9 cellular contexts compared by ENCODE assay signal in the genomic region with DNA sequence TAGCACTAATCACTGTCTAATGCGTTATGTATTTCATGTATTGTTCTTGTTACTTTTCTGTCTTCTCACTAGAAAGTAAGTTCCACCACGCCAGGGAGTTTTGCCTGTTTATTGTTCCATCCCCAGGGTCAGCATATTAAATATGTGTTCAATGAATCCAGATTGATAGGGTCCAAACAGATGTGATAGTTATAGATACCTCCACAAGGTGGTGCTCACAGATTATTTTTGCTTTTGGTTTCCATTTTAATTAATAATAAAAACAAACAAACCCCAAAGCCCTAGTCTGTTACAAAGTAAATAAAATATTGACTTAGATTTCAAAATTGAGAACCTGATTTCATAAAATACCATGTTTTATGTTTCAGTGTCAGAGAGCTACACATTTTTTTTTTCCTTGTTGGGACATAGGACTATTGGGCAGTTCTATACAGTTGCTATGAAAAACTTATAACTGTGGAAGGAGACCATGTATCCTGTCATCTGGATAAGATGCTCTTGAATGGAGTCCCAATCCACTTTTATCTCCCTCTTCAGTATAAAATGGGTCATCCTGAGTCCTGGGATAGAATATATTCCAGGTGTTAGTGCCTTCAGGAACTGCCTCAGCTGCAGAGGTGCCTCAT. TPM values are rescaled to one million over a fixed set of nuclear protein-coding genes. Genes with fewer than 3 reads are reported as not detected.
DNase-seq lines count a peak whose midpoint lies in the region; ATAC-seq, FAIRE-seq and TF ChIP-seq lines count a peak whose summit lies in the region.
"Had no signal": no experiment of that assay in that cellular context is flagged by ENCODE, and none has a peak within 500 bp of the region (broad histone marks: within the 10 kb centered on the region; RNA-seq: fewer than 3 reads in every experiment).

No MANE protein-coding gene starts in this region.

- no peak overlapping the region for H3K4me3 ChIP-seq in fibroblast of villous mesenchyme (ENCODE audit: low read depth, low read length)
- no peak overlapping the region for H3K4me3 ChIP-seq in small intestine (ENCODE audit: low read depth in 1 of 2, low read length in 2 of 2)
- H3K4me3 ChIP-seq: skin epidermis had no signal

- no peaks in the 10 kb centered on the region for H3K27me3 ChIP-seq in small intestine (ENCODE audit: control insufficient read depth in 2 of 2, insufficient read depth in 2 of 2, low read length in 2 of 2)

- no peaks in the 10 kb centered on the region for H3K9me3 ChIP-seq in small intestine (ENCODE audit: control insufficient read depth, low read depth)

- H3K4me1 ChIP-seq in small intestine (ENCODE audit: control insufficient read depth in 2 of 2, insufficient read depth in 1 of 2, low read depth in 1 of 2, low read length in 1 of 2): no peaks in the 10 kb centered on the region

- WGBS in small intestine, 3 donors: 38 to 61% (median 50%) methylated on average over 2 of the region's 2 CpGs

- peak; percentile 51 for DNase-seq in DMS 273 (lab: John Stamatoyannopoulos, UW; ENCODE audit: unreplicated experiment)
- DNase-seq in DMS 273 treated with DMSO at 0.1 percent for 48 hours (lab: John Stamatoyannopoulos, UW): no peak
- DNase-seq in NCI-H2107 (lab: John Stamatoyannopoulos, UW): peak; percentile 11
- peak; percentile 7 for DNase-seq in fibroblast of villous mesenchyme (ENCODE audit: low read depth)
- no peak for DNase-seq in D341Med (ENCODE audit: low spot score)
- DNase-seq in activated CD4-positive, alpha-beta T cell treated with anti-CD3 and anti-CD28 coated beads for 48 hours: no peak
- no peak for DNase-seq in small intestine

- no peak overlapping the region for H3K27ac ChIP-seq in small intestine (ENCODE audit: low read depth in 1 of 2, low read length in 1 of 2)
- H3K27ac ChIP-seq: skin epidermis had no signal

- no peaks in the 10 kb centered on the region for H3K36me3 ChIP-seq in small intestine (ENCODE audit: control insufficient read depth in 2 of 2, insufficient read depth in 2 of 2, low read length in 2 of 2)

- peak; percentile 72 for ATAC-seq in HG02852 (IDR thresholded peaks at IDR 0.05; ENCODE audit: unreplicated experiment)

- FAIRE-seq in small intestine (lab: Jason Lieb, UNC): no peak

- TF ChIP-seq CTCF in fibroblast of villous mesenchyme (IDR thresholded peaks at IDR 0.05; ENCODE audit: insufficient read depth, low read depth, low read length): peak; percentile 37

RNA-seq across cellular contexts. Expression of a gene that starts 12.4 kb away (rescaled TPM):
- total RNA-seq in fibroblast of villous mesenchyme: not detected in 2 replicates
- polyA plus RNA-seq in small intestine: not detected

Comparison
In these comparisons a context has a peak if more than half of its experiments do, and no peak if none do; other contexts are left out.
1. DNase-seq: peak in DMS 273 (single experiment), NCI-H2107 (single experiment) and fibroblast of villous mesenchyme (single experiment); none in DMS 273 treated with DMSO at 0.1 percent for 48 hours (single experiment), D341Med (single experiment), activated CD4-positive, alpha-beta T cell treated with anti-CD3 and anti-CD28 coated beads for 48 hours (single experiment) and small intestine (single experiment).